Comparison of ENCODE assay signal across 21 cellular contexts in genomic region chr2:167859676-167860075, GRCh38.
DNase-seq lines count a peak whose midpoint lies in the region; ATAC-seq, FAIRE-seq and TF ChIP-seq lines count a peak whose summit lies in the region.
"Had no signal": no experiment of that assay in that cellular context is flagged by ENCODE, and none has a peak within 500 bp of the region (broad histone marks: within the 10 kb centered on the region; RNA-seq: fewer than 3 reads in every experiment).

No MANE protein-coding gene starts in this region.

- H3K79me1 ChIP-seq in H1 (ENCODE audit: low read depth, low read length): no peaks in the 10 kb centered on the region

- WGBS in HUES64: 100% methylated on average over 1 of the region's 1 CpG
- WGBS in H1 (ENCODE audit: extremely low coverage in 1 of 2, insufficient coverage in 1 of 2, insufficient read length in 1 of 2, insufficient replicate concordance in 2 of 2, low coverage in 1 of 2, low lambda C conversion rate in 2 of 2, missing lambda C conversion rate in 1 of 2), 2 experiments: 80% methylated on average over 1 of the region's 1 CpG; no CpG with 5 or more reads in 1 of the 2 experiments

- TF ChIP-seq CTCF in GM23338 (conservative IDR thresholded peaks at IDR 0.05; ENCODE audit: low read depth in 2 of 2) (no peak), H1 (IDR thresholded peaks at IDR 0.05; ENCODE audit: control extremely low read depth in 1 of 3, insufficient read depth in 1 of 3, low read depth in 1 of 3, low read length in 3 of 3) (no peak), D721Med (IDR thresholded peaks at IDR 0.05; ENCODE audit: insufficient read depth, missing control alignments) (no peak)

- no peak for TF ChIP-seq EP300 in H1 (IDR thresholded peaks at IDR 0.05; ENCODE audit: borderline replicate concordance in 1 of 2, low read depth in 2 of 2, low read length in 2 of 2)

- no peak overlapping the region; the same call in 1 of the 2 replicates for H3K18ac ChIP-seq in H1 (ENCODE audit: extremely low read depth, low read length)

- H4K20me1 ChIP-seq in GM23338 (replicated peaks; ENCODE audit: insufficient read depth) (no peaks in the 10 kb centered on the region), H1 (replicated peaks in 1 of 2; ENCODE audit: control insufficient read depth in 1 of 2, insufficient read depth in 2 of 2, low read length in 2 of 2) (no peaks in the 10 kb centered on the region)
- H4K20me1 ChIP-seq: BLaER1 had no signal

- peak overlapping the region; percentile 46; the same call in 1 of the 2 replicates for H3K4me2 ChIP-seq in GM23338
- no peak overlapping the region for H3K4me2 ChIP-seq in H1 (ENCODE audit: insufficient read depth in 1 of 2, low read depth in 2 of 2, low read length in 2 of 2)
- H3K4me2 ChIP-seq: BLaER1 had no signal

- FAIRE-seq in H1 (lab: Jason Lieb, UNC): no peak
- no peak for FAIRE-seq in D721Med (lab: Jason Lieb, UNC)
- FAIRE-seq: A204.1, GM12891 had no signal

- H3K9me2 ChIP-seq in GM23338 (ENCODE audit: insufficient read depth): peaks cover 6% of the 10 kb centered on the region; the same call in 1 of the 2 replicates

- no peak overlapping the region for H3K23ac ChIP-seq in H1 (ENCODE audit: insufficient read length)

- peak overlapping the region; percentile 56 for H4K5ac ChIP-seq in H1 (ENCODE audit: insufficient read length, low read depth, low read length)

- no peak for TF ChIP-seq POLR2A in H1 (IDR thresholded peaks at IDR 0.05; ENCODE audit: control extremely low read depth in 1 of 2, low read depth in 2 of 2, low read length in 2 of 2)

- H3K9ac ChIP-seq in HUES64 (ENCODE audit: low read depth, low read length) (no peak overlapping the region), H1 (replicated peaks in 1 of 4; ENCODE audit: extremely low read depth in 1 of 4, low read depth in 3 of 4, low read length in 3 of 4) (no peak overlapping the region)
- H3K9ac ChIP-seq: BLaER1 had no signal

- H3K14ac ChIP-seq in H1 (ENCODE audit: insufficient read length): no peak overlapping the region

- H3K27me3 ChIP-seq in GM23338 (ENCODE audit: insufficient read depth) (no peaks in the 10 kb centered on the region), HUES64 (ENCODE audit: insufficient read depth, low read length) (no peaks in the 10 kb centered on the region), H1 (replicated peaks in 1 of 4; ENCODE audit: control insufficient read depth in 3 of 4, extremely low read depth in 1 of 4, insufficient read depth in 3 of 4, low read length in 3 of 4) (no peaks in the 10 kb centered on the region)
- H3K27me3 ChIP-seq: BLaER1 had no signal

- H3K9me3 Mint-ChIP-seq in GM23338: peaks cover 24% of the 10 kb centered on the region
- H3K9me3 Mint-ChIP-seq: CD4-positive, CD25-positive, alpha-beta regulatory T cell; CD8-positive, alpha-beta T cell had no signal

- no peak overlapping the region for H3K4me3 Mint-ChIP-seq in GM23338
- H3K4me3 Mint-ChIP-seq: B cell; CD4-positive, CD25-positive, alpha-beta regulatory T cell; CD8-positive, alpha-beta T cell; HFFc6 had no signal

- H3K79me2 ChIP-seq in GM23338 (replicated peaks; ENCODE audit: insufficient read depth): no peaks in the 10 kb centered on the region
- H3K79me2 ChIP-seq in H1 (ENCODE audit: control insufficient read depth in 1 of 2, insufficient read depth in 2 of 2, low read length in 2 of 2): no peaks in the 10 kb centered on the region

- H2BK12ac ChIP-seq in H1 (ENCODE audit: low read depth, low read length): no peak overlapping the region; the same call in 1 of the 2 replicates

- H3K4me1 Mint-ChIP-seq in GM23338: peaks cover 52% of the 10 kb centered on the region
- H3K4me1 Mint-ChIP-seq: B cell; CD4-positive, CD25-positive, alpha-beta regulatory T cell had no signal

- POLR2A ChIA-PET in H1 (lab: Charles Lee; ENCODE audit: partially characterized antibody): no interaction called here

- no peak overlapping the region for H2AK5ac ChIP-seq in H1 (ENCODE audit: low read depth, low read length)

- peak overlapping the region; percentile 24 for H2BK120ac ChIP-seq in H1 (replicated peaks; ENCODE audit: low read depth, low read length)

- H2BK15ac ChIP-seq in H1 (ENCODE audit: low read length): no peak overlapping the region

- DNase-seq in GM23338 (ENCODE audit: low spot score) (no peak), H1 (ENCODE audit: low read depth in 1 of 2, low spot score in 2 of 2) (no peak), HuH-7 (ENCODE audit: low spot score) (no peak), D721Med (ENCODE audit: insufficient read length, low spot score) (no peak)
- DNase-seq: Caco-2; CD4-positive, CD25-positive, alpha-beta regulatory T cell; CD8-positive, alpha-beta T cell; DMS 273 treated with DMSO at 0.1 percent for 48 hours; DMS79; EL; GDM1; HFFc6 had no signal

- peaks cover 27% of the 10 kb centered on the region for H3K36me3 Mint-ChIP-seq in GM23338 (ENCODE audit: low read depth)
- H3K36me3 Mint-ChIP-seq: CD4-positive, CD25-positive, alpha-beta regulatory T cell; CD8-positive, alpha-beta T cell had no signal

- peak overlapping the region; percentile 67; the same call in 1 of the 2 replicates for H3K27ac Mint-ChIP-seq in GM23338
- H3K27ac Mint-ChIP-seq: B cell; CD4-positive, CD25-positive, alpha-beta regulatory T cell; CD8-positive, alpha-beta T cell; HFFc6 had no signal

- no peak overlapping the region for H4K8ac ChIP-seq in H1 (ENCODE audit: extremely low read depth, insufficient read depth, low read length)

- H2BK20ac ChIP-seq in H1 (ENCODE audit: low read length): no peak overlapping the region

- H3K9me3 ChIP-seq in HUES64 (ENCODE audit: insufficient read depth, low read depth, low read length): peaks cover 15% of the 10 kb centered on the region
- peaks cover 15 to 17% of the 10 kb centered on the region in 2 experiments for H3K9me3 ChIP-seq in H1 (ENCODE audit: insufficient read depth in 2 of 2, low read depth in 1 of 2, low read length in 1 of 2)
- H3K9me3 ChIP-seq: BLaER1, Caco-2, HAP-1 had no signal

- H3K23me2 ChIP-seq in H1 (ENCODE audit: low read depth, low read length): no peaks in the 10 kb centered on the region

- H3K27me3 Mint-ChIP-seq in GM23338 (ENCODE audit: insufficient read depth, low read depth, poor library complexity): peaks cover 9% of the 10 kb centered on the region

- CTCF ChIA-PET in H1 (lab: Charles Lee; ENCODE audit: partially characterized antibody): interaction anchor here (1.2 to 2.2 kb wide), 2 partner anchors 153 to 259 kb away, joined by 3 to 11 read pairs; no protein-coding TSS in a partner anchor

- H3K4me3 ChIP-seq in GM23338 (no peak overlapping the region), HUES64 (ENCODE audit: low read length) (no peak overlapping the region), H1 (ENCODE audit: extremely low read depth in 1 of 4, insufficient read depth in 2 of 4, low read depth in 3 of 4, low read length in 4 of 4) (no peak overlapping the region)
- H3K4me3 ChIP-seq: BLaER1, HAP-1 had no signal

- H3K4me1 ChIP-seq in GM23338 (ENCODE audit: insufficient read depth) (peaks cover 26% of the 10 kb centered on the region), HUES64 (ENCODE audit: insufficient read depth, low read length) (peaks cover 39% of the 10 kb centered on the region), H1 (replicated peaks in 1 of 4; ENCODE audit: control insufficient read depth in 3 of 4, insufficient read depth in 4 of 4, low read length in 3 of 4) (peaks cover 0 to 18% (median 3%) of the 10 kb centered on the region in 4 experiments; a peak in 5 of 7 replicates)
- H3K4me1 ChIP-seq: Caco-2 had no signal

- H3K27ac ChIP-seq in GM23338 (ENCODE audit: low read depth) (peak overlapping the region; percentile 95; the same call in 1 of the 2 replicates), HUES64 (ENCODE audit: low read depth, low read length) (peak overlapping the region; percentile 7; the same call in 1 of the 2 replicates), H1 (ENCODE audit: low read depth, low read length) (no peak overlapping the region)
- H3K27ac ChIP-seq: 22Rv1, BLaER1, C4-2B had no signal

- no peak for ATAC-seq in GM23338
- ATAC-seq in GM18520 (IDR thresholded peaks at IDR 0.05; ENCODE audit: unreplicated experiment): no peak
- ATAC-seq: CD8-positive, alpha-beta T cell had no signal

- H3K36me3 ChIP-seq in GM23338 (ENCODE audit: insufficient read depth) (peaks cover 8% of the 10 kb centered on the region), HUES64 (ENCODE audit: insufficient read depth, low read length) (peaks cover 9% of the 10 kb centered on the region; the same call in 1 of the 2 replicates), H1 (ENCODE audit: control insufficient read depth in 2 of 4, insufficient read depth in 4 of 4, low read length in 3 of 4) (peaks cover 0 to 12% (median 6%) of the 10 kb centered on the region in 4 experiments; a peak in 4 of 8 replicates)
- H3K36me3 ChIP-seq: BLaER1, HAP-1 had no signal

- H3K56ac ChIP-seq in H1 (replicated peaks; ENCODE audit: insufficient read length, low read depth, low read length): no peak overlapping the region

- H2BK5ac ChIP-seq in H1 (ENCODE audit: low read depth, low read length): no peak overlapping the region

- no peak overlapping the region for H3K4ac ChIP-seq in H1 (replicated peaks; ENCODE audit: insufficient read length, low read depth, low read length)

- H2AFZ ChIP-seq in GM23338: no peak overlapping the region
- H2AFZ ChIP-seq in H1 (ENCODE audit: low read length): no peak overlapping the region

- TF ChIP-seq RAD21 in H1 (IDR thresholded peaks at IDR 0.05 in 1 of 2, conservative IDR thresholded peaks at IDR 0.05 in 1 of 2; ENCODE audit: low read depth in 2 of 2, low read length in 2 of 2): no peak

- 0 out of 2 replicates have a peak, but pooled peaks cover 4% of the 10 kb centered on the region for H3F3A ChIP-seq in GM23338 (replicated peaks; ENCODE audit: low read depth)

- H4K91ac ChIP-seq in H1 (replicated peaks; ENCODE audit: insufficient read length, low read length): no peak overlapping the region

TF ChIP-seq in GM23338, 12 proteins besides CTCF, POLR2A, EP300 and RAD21 (continues in another document):
- no peak for TF ChIP-seq EZH2 (IDR thresholded peaks at IDR 0.05; ENCODE audit: low read depth, unreplicated experiment)

TF ChIP-seq in H1, 55 proteins besides CTCF, POLR2A, EP300 and RAD21:
- TF ChIP-seq RXRA (IDR thresholded peaks at IDR 0.05; ENCODE audit: insufficient read depth, low read depth, low read length): no peak
- no peak for TF ChIP-seq TCF12 (IDR thresholded peaks at IDR 0.05; ENCODE audit: low read depth, low read length)
- no peak for TF ChIP-seq CHD2 (IDR thresholded peaks at IDR 0.05; ENCODE audit: low read length)
